Comparison of ENCODE assay signal across 20 cellular contexts in genomic region chr14:100661340-100661712, GRCh38.
DNase-seq lines count a peak whose midpoint lies in the region; ATAC-seq and TF ChIP-seq lines count a peak whose summit lies in the region.
"Had no signal": no experiment of that assay in that cellular context is flagged by ENCODE, and none has a peak within 500 bp of the region (broad histone marks: within the 10 kb centered on the region; RNA-seq: fewer than 3 reads in every experiment).

No MANE protein-coding gene starts in this region.

- intact Hi-C loops in HCT116 (cut with micrococcal nuclease) = no loop called here
- intact Hi-C loops in Panc1 (cut with micrococcal nuclease; ENCODE audit: unreplicated experiment) = no loop called here

- H3K9me3 ChIP-seq in HCT116 (ENCODE audit: control insufficient read depth in 1 of 2, insufficient read depth in 1 of 2, low read depth in 1 of 2, low read length in 2 of 2) (no peaks in the 10 kb centered on the region), Panc1 (ENCODE audit: control insufficient read depth, insufficient read depth, low read depth, low read length) (no peaks in the 10 kb centered on the region), smooth muscle cell (replicated peaks; ENCODE audit: low read depth) (no peaks in the 10 kb centered on the region)
- H3K9me3 ChIP-seq: Peyer's patch had no signal

- DNase-seq in HCT116 (ENCODE audit: low read depth, low spot score) (no peak), Panc1 (ENCODE audit: low read depth, low spot score) (no peak), midbrain (lab: John Stamatoyannopoulos, UW) (peak; percentile 2), smooth muscle cell (lab: John Stamatoyannopoulos, UW; ENCODE audit: unreplicated experiment) (no peak), COLO829 (ENCODE audit: low spot score) (no peak), erythroblast (lab: John Stamatoyannopoulos, UW) (no peak)
- DNase-seq: CD4-positive, alpha-beta memory T cell; DND-41; GDM1; Kasumi-1; MM.1S; NCI-H2029; NCI-H226; NCI-H524 treated with DMSO at 0.1 percent for 48 hours; Peyer's patch had no signal

- no peak overlapping the region for H3K4me3 ChIP-seq in HCT116 (replicated peaks in 1 of 2; ENCODE audit: low read depth in 1 of 2, low read length in 2 of 2)
- no peak overlapping the region for H3K4me3 ChIP-seq in Panc1 (ENCODE audit: low read depth in 2 of 2, low read length in 2 of 2)
- H3K4me3 ChIP-seq in smooth muscle cell = no peak overlapping the region
- H3K4me3 ChIP-seq: GM12878, Peyer's patch, SK-N-MC had no signal

- H3K79me2 ChIP-seq in HCT116 (ENCODE audit: insufficient read depth, low read length) (no peaks in the 10 kb centered on the region), smooth muscle cell (ENCODE audit: low read depth) (no peaks in the 10 kb centered on the region)

- WGBS in smooth muscle cell (ENCODE audit: low lambda C conversion rate) = 70% methylated on average over 9 of the region's 9 CpGs

- H2AFZ ChIP-seq in HCT116 (ENCODE audit: low read depth, low read length, poor library complexity, severe bottlenecking) (peak overlapping the region; percentile 24), smooth muscle cell (ENCODE audit: low read depth) (no peak overlapping the region)

- H3K36me3 ChIP-seq in HCT116 (ENCODE audit: control insufficient read depth in 1 of 2, insufficient read depth in 2 of 2, low read length in 2 of 2) = no peaks in the 10 kb centered on the region
- H3K36me3 ChIP-seq in Panc1 (ENCODE audit: control insufficient read depth, insufficient read depth, low read length) = no peaks in the 10 kb centered on the region
- H3K36me3 ChIP-seq in smooth muscle cell (ENCODE audit: low read depth) = no peaks in the 10 kb centered on the region
- H3K36me3 ChIP-seq: Peyer's patch had no signal

- peaks cover 4 to 73% of the 10 kb centered on the region in 2 experiments; a peak in 3 of 4 replicates for H3K4me1 ChIP-seq in HCT116 (ENCODE audit: control insufficient read depth in 1 of 2, insufficient read depth in 2 of 2, low read length in 2 of 2)
- H3K4me1 ChIP-seq in Panc1 (ENCODE audit: control insufficient read depth, insufficient read depth, low read length) = peaks cover 51% of the 10 kb centered on the region
- H3K4me1 ChIP-seq in smooth muscle cell (ENCODE audit: low read depth) = peaks cover 12% of the 10 kb centered on the region

- H3K9me2 ChIP-seq in HCT116 (ENCODE audit: insufficient read depth) = no peaks in the 10 kb centered on the region

- H3K27me3 ChIP-seq in HCT116 (ENCODE audit: insufficient read depth, low read length) (no peaks in the 10 kb centered on the region), Panc1 (ENCODE audit: control insufficient read depth, insufficient read depth, low read length) (no peaks in the 10 kb centered on the region), smooth muscle cell (ENCODE audit: low read depth) (no peaks in the 10 kb centered on the region)
- H3K27me3 ChIP-seq: Peyer's patch had no signal

- BruUV-seq in HCT116 (replicated peaks; lab: Mats Ljungman, UMichigan) (no TSS peak), Panc1 (replicated peaks; lab: Mats Ljungman, UMichigan) (no TSS peak)

- no peak for ATAC-seq in HCT116
- ATAC-seq in Panc1 = no peak
- ATAC-seq in GM21576 (IDR thresholded peaks at IDR 0.05; ENCODE audit: unreplicated experiment) = no peak
- no peak for ATAC-seq in HG03457 (IDR thresholded peaks at IDR 0.05; ENCODE audit: unreplicated experiment)
- ATAC-seq: GM12878, Right ventricle myocardium inferior had no signal

- peaks cover 3% of the 10 kb centered on the region for H3F3A ChIP-seq in smooth muscle cell (ENCODE audit: low read depth)

- in situ Hi-C loops in Panc1 (cut with HindIII; ENCODE audit: low pct_unique_long_range_greater_than_20kb, low sequenced_read_pairs) = no loop called here

- RAD21 ChIA-PET in HCT116 (lab: Charles Lee; ENCODE audit: low non-redundant PET in 1 of 2, low total read pairs in 2 of 2, uncharacterized antibody in 2 of 2, unreplicated experiment in 2 of 2) = no interaction called here

- H3K9ac ChIP-seq in HCT116 (ENCODE audit: low read length) (peak overlapping the region; percentile 7; the same call in 1 of the 2 replicates), smooth muscle cell (ENCODE audit: low read depth) (no peak overlapping the region)

- no peak for TF ChIP-seq CTCF in HCT116 (IDR thresholded peaks at IDR 0.05 in 2 of 3, conservative IDR thresholded peaks at IDR 0.05 in 1 of 3; ENCODE audit: borderline replicate concordance in 1 of 3, insufficient read depth in 1 of 3, low read depth in 2 of 3, low read length in 2 of 3)
- no peak for TF ChIP-seq CTCF in Panc1 (IDR thresholded peaks at IDR 0.05)
- no peak for TF ChIP-seq CTCF in smooth muscle cell (IDR thresholded peaks at IDR 0.05; ENCODE audit: borderline replicate concordance, insufficient read depth, poor library complexity, severe bottlenecking)

- POLR2A ChIA-PET in HCT116 (lab: Charles Lee) (interaction anchor here (1.2 kb wide), 1 partner anchor 257 kb away, joined by 3 read pairs; no protein-coding TSS in a partner anchor), Panc1 (lab: Charles Lee) (no interaction called here)

- no peak for TF ChIP-seq RAD21 in HCT116 (IDR thresholded peaks at IDR 0.05; ENCODE audit: low read depth)

- H3K4me2 ChIP-seq in HCT116 (ENCODE audit: low read length) (peak overlapping the region; percentile 20), smooth muscle cell (no peak overlapping the region)

- CTCF ChIA-PET in HCT116 (lab: Charles Lee) = interaction anchor here (0.8 to 2.3 kb wide), 3 partner anchors 15 to 276 kb away, joined by 3 to 15 read pairs (median 5); no protein-coding TSS in a partner anchor
- CTCF ChIA-PET in Panc1 (lab: Charles Lee) = no interaction called here

- peak overlapping the region; percentile 44 for H3K27ac ChIP-seq in HCT116 (ENCODE audit: low read depth, low read length)
- peak overlapping the region; percentile 75 for H3K27ac ChIP-seq in Panc1 (ENCODE audit: low read length)
- H3K27ac ChIP-seq in smooth muscle cell (ENCODE audit: low read depth) = peak overlapping the region; percentile 52
- H3K27ac ChIP-seq: Peyer's patch, SK-N-MC had no signal

- TF ChIP-seq POLR2A in HCT116 (IDR thresholded peaks at IDR 0.05; ENCODE audit: borderline replicate concordance, extremely low read depth, insufficient read depth, insufficient read length) (no peak), erythroblast (IDR thresholded peaks at IDR 0.05; ENCODE audit: low read length) (no peak)

- H4K20me1 ChIP-seq in HCT116 (ENCODE audit: insufficient read depth) (no peaks in the 10 kb centered on the region), smooth muscle cell (ENCODE audit: low read depth) (no peaks in the 10 kb centered on the region)

TF ChIP-seq in HCT116, 20 proteins besides CTCF, POLR2A, EP300 and RAD21:
- TF ChIP-seq ZBTB33 (IDR thresholded peaks at IDR 0.05; ENCODE audit: extremely low read depth, insufficient replicate concordance, low read length) (no peak), TCF7L2 (IDR thresholded peaks at IDR 0.05; ENCODE audit: borderline replicate concordance, extremely low read depth, insufficient read depth, insufficient read length) (no peak), EGR1 (IDR thresholded peaks at IDR 0.05; ENCODE audit: low read depth) (no peak), ZNF274 (IDR thresholded peaks at IDR 0.05; ENCODE audit: low read depth, low read length) (no peak)
